Comparison of ENCODE assay signal across 19 cellular contexts in genomic region chr11:134911514-134912180, GRCh38.
"Had no signal": no experiment of that assay in that cellular context is flagged by ENCODE, and none has a peak within 500 bp of the region (broad histone marks: within the 10 kb centered on the region; RNA-seq: fewer than 3 reads in every experiment).

No MANE protein-coding gene starts in this region.

- H3K9me3 ChIP-seq: esophagus squamous epithelium, tibial nerve had no signal

- H3K36me3 ChIP-seq: esophagus squamous epithelium, tibial nerve had no signal

- H3K4me1 ChIP-seq: esophagus squamous epithelium, tibial nerve had no signal

- ATAC-seq: left ventricle myocardium superior; natural killer cell treated with Interleukin-12 subunit alpha and Interleukin-12 subunit beta and Interleukin-15 and Interleukin-18, amount 100 ng/mL, for 72 hours; WTC11 had no signal

- DNase-seq: activated CD4-positive, alpha-beta memory T cell treated with anti-CD3 and anti-CD28 coated beads, Interleukin-2, amount 10 ng/mL, durations not matched to agents 7 days and 5 days; activated CD4-positive, alpha-beta T cell treated with anti-CD3 and anti-CD28 coated beads for 4 hours; activated CD8-positive, alpha-beta memory T cell treated with anti-CD3 and anti-CD28 coated beads, Interleukin-2, amount 50 U/mL, for 4 hours; activated gamma-delta T cell; activated T-cell treated with anti-CD3 and anti-CD28 coated beads, Interleukin-2, amount 50 U/mL, for 48 hours; amniotic stem cell; dorsolateral prefrontal cortex; esophagus squamous epithelium; left ventricle myocardium superior; mesenchymal stem cell; posterior cingulate gyrus; retina; stimulated activated CD4-positive, alpha-beta T cell treated with anti-CD3 and anti-CD28 coated beads, Interleukin-4, amount 100 ng/mL, for 24 hours; stimulated activated naive CD4-positive, alpha-beta T cell; T-helper 2 cell had no signal

- H3K4me3 ChIP-seq: dorsolateral prefrontal cortex, esophagus squamous epithelium, hepatocyte, tibial nerve had no signal
